In genomic region chr5:61277190-61277589, GRCh38 we compare ENCODE assay signal across 8 cellular contexts. TPM values are rescaled to one million over a fixed set of nuclear protein-coding genes. Genes with fewer than 3 reads are reported as not detected.
DNase-seq lines count a peak whose midpoint lies in the region; ATAC-seq and TF ChIP-seq lines count a peak whose summit lies in the region.

No MANE protein-coding gene starts in this region.

- H3K4me1 Mint-ChIP-seq in WTC11 = peaks cover 25% of the 10 kb centered on the region

- H3K9me3 Mint-ChIP-seq in WTC11 = no peaks in the 10 kb centered on the region

- ATAC-seq in Right ventricle myocardium inferior (peak; percentile 33), WTC11 (peak; percentile 85), thoracic aorta (ENCODE audit: insufficient number of reproducible peaks, low FRiP score, low read depth) (no peak), GM18519 (IDR thresholded peaks at IDR 0.05; ENCODE audit: low FRiP score, unreplicated experiment) (no peak)

- H3K27me3 ChIP-seq in right atrium auricular region (no peaks in the 10 kb centered on the region), thoracic aorta (replicated peaks; ENCODE audit: insufficient read depth) (no peaks in the 10 kb centered on the region)

- H3K4me1 ChIP-seq in right atrium auricular region (peaks cover 0 to 14% of the 10 kb centered on the region in 2 donors), thoracic aorta (ENCODE audit: control insufficient read depth in 1 of 2, low read depth in 2 of 2) (peaks cover 3 to 14% of the 10 kb centered on the region in 2 donors)

- H3K27ac ChIP-seq in right atrium auricular region = no peak overlapping the region
- peak overlapping the region; percentile 6 to 36 for H3K27ac ChIP-seq in thoracic aorta

- POLR2A ChIA-PET in WTC11 (lab: Charles Lee) = no interaction called here

- DNase-seq in Right ventricle myocardium inferior (ENCODE audit: missing footprints) (no peak), right atrium auricular region (ENCODE audit: low spot score) (no peak), WTC11 (ENCODE audit: low spot score) (no peak), hepatic stellate cell (ENCODE audit: low spot score) (peak; percentile 19), thoracic aorta (ENCODE audit: low spot score) (no peak), NCI-H2196 treated with DMSO at 0.1 percent for 48 hours (lab: John Stamatoyannopoulos, UW; ENCODE audit: unreplicated experiment) (no peak), NCI-H1092 (lab: John Stamatoyannopoulos, UW) (no peak)

- H3K4me3 Mint-ChIP-seq in WTC11 = no peak overlapping the region

- H3K9me3 ChIP-seq in right atrium auricular region (no peaks in the 10 kb centered on the region), thoracic aorta (no peaks in the 10 kb centered on the region)

- H3K36me3 ChIP-seq in right atrium auricular region (no peaks in the 10 kb centered on the region), thoracic aorta (no peaks in the 10 kb centered on the region)

- TF ChIP-seq CTCF in right atrium auricular region (IDR thresholded peaks at IDR 0.05) (peak in 1 of 2 donors; percentile 46), WTC11 (IDR thresholded peaks at IDR 0.05) (no peak), thoracic aorta (IDR thresholded peaks at IDR 0.05) (no peak)

- peak overlapping the region; percentile 84; the same call in 1 of the 2 replicates for H3K27ac Mint-ChIP-seq in WTC11

- intact Hi-C loops in Right ventricle myocardium inferior (cut with DNase I) = no loop called here

- H3K36me3 Mint-ChIP-seq in WTC11 = no peaks in the 10 kb centered on the region

- CTCF ChIA-PET in WTC11 (lab: Charles Lee) = interaction anchor here (0.6 to 1.1 kb wide), 8 partner anchors 15 to 996 kb away, joined by 3 to 5 read pairs (median 4); partner anchors contain the start of gene ZSWIM6

- H3K4me3 ChIP-seq in right atrium auricular region (no peak overlapping the region), thoracic aorta (peak overlapping the region; percentile 56)

- no peaks in the 10 kb centered on the region; the same call in 1 of the 2 replicates for H3K27me3 Mint-ChIP-seq in WTC11 (ENCODE audit: low read depth)

TF ChIP-seq in WTC11, 78 proteins besides CTCF, POLR2A, EP300 and RAD21:
- TF ChIP-seq IRF2 (CRISPR knock-in tag; IDR thresholded peaks at IDR 0.05; ENCODE audit: borderline replicate concordance, low read depth) (no peak), HMGXB4 (CRISPR knock-in tag; IDR thresholded peaks at IDR 0.05) (no peak), FOXP1 (CRISPR knock-in tag; IDR thresholded peaks at IDR 0.05; ENCODE audit: borderline replicate concordance) (no peak), ZNF138 (CRISPR knock-in tag; conservative IDR thresholded peaks at IDR 0.05) (no peak), ZNF423 (CRISPR knock-in tag; IDR thresholded peaks at IDR 0.05) (no peak)

RNA-seq across cellular contexts. Expression of gene ZSWIM6, which starts 54.9 kb away (rescaled TPM):
- total RNA-seq in Right ventricle myocardium inferior (8.1 TPM), right atrium auricular region (1 to 10 TPM; 4.6 to 5.6 TPM), WTC11 (2021) (12.5 to 14.0 TPM (median 12.7 TPM) in 3 replicates), thoracic aorta (10 to 100 TPM; 10.6 to 18.8 TPM)

Comparison
In these comparisons a context has a peak if more than half of its experiments do, and no peak if none do; other contexts are left out.
1. ATAC-seq: peak in Right ventricle myocardium inferior (single experiment) and WTC11 (single experiment); none in thoracic aorta (single experiment) and GM18519 (single experiment).
2. H3K27ac ChIP-seq: peak in thoracic aorta (2 of 2); none in right atrium auricular region (0 of 2).